1 cellular context compared by ENCODE assay signal in genomic region chr12:110687770-110688169, GRCh38.
TF ChIP-seq lines count a peak whose summit lies in the region.

No MANE protein-coding gene starts in this region.

TF ChIP-seq in HepG2, 621 proteins besides CTCF, POLR2A, EP300 and RAD21:
- TF ChIP-seq TMF1 (CRISPR knock-in tag; IDR thresholded peaks at IDR 0.05; ENCODE audit: low read depth) (no peak), NCOA5 (CRISPR knock-in tag; IDR thresholded peaks at IDR 0.05) (no peak), ZNF878 (CRISPR knock-in tag; IDR thresholded peaks at IDR 0.05) (no peak), ZNF512B (CRISPR knock-in tag; IDR thresholded peaks at IDR 0.05; ENCODE audit: borderline replicate concordance) (no peak), SALL2 (CRISPR knock-in tag; IDR thresholded peaks at IDR 0.05) (no peak), ZNF547 (CRISPR knock-in tag; IDR thresholded peaks at IDR 0.05) (no peak), PCBP2 (optimal IDR thresholded peaks at IDR 0.05; ENCODE audit: low read depth, low read length, poor library complexity, severe bottlenecking) (no peak), HES4 (CRISPR knock-in tag; IDR thresholded peaks at IDR 0.05; ENCODE audit: borderline replicate concordance) (no peak), SNAPC5 (CRISPR knock-in tag; IDR thresholded peaks at IDR 0.05; ENCODE audit: borderline replicate concordance) (no peak), ZFAT (CRISPR knock-in tag; conservative IDR thresholded peaks at IDR 0.05) (no peak), ZNF121 (CRISPR knock-in tag; IDR thresholded peaks at IDR 0.05) (no peak), PHF8 (CRISPR knock-in tag; IDR thresholded peaks at IDR 0.05) (no peak), TBX3 (IDR thresholded peaks at IDR 0.05; ENCODE audit: borderline replicate concordance) (no peak), RBFOX2 (IDR thresholded peaks at IDR 0.05; ENCODE audit: low read depth, low read length) (no peak), U2AF2 (IDR thresholded peaks at IDR 0.05; ENCODE audit: low read depth, low read length) (no peak)
